29 cellular contexts compared by ENCODE assay signal in genomic region chr17:73758245-73758644, GRCh38.
DNase-seq lines count a peak whose midpoint lies in the region; ATAC-seq and TF ChIP-seq lines count a peak whose summit lies in the region.
"Had no signal": no experiment of that assay in that cellular context is flagged by ENCODE, and none has a peak within 500 bp of the region (broad histone marks: within the 10 kb centered on the region; RNA-seq: fewer than 3 reads in every experiment).

No MANE protein-coding gene starts in this region.

- peaks cover 7% of the 10 kb centered on the region for H3K4me1 Mint-ChIP-seq in memory B cell

- no peak for ATAC-seq in memory B cell (ENCODE audit: low read depth)
- ATAC-seq: gastroesophageal sphincter, GM23338, Right ventricle myocardium inferior, upper lobe of right lung had no signal

- DNase-seq in WERI-Rb-1 (no peak), memory B cell (ENCODE audit: low spot score in 2 of 2) (no peak), SHP77 treated with DMSO at 0.1 percent for 48 hours (lab: John Stamatoyannopoulos, UW) (no peak), cerebellum (ENCODE audit: low spot score) (no peak), NCI-H2081 (lab: John Stamatoyannopoulos, UW) (no peak)
- DNase-seq: activated CD4-positive, alpha-beta T cell treated with anti-CD3 and anti-CD28 coated beads for 4 hours; activated CD8-positive, alpha-beta memory T cell treated with anti-CD3 and anti-CD28 coated beads for 24 hours; activated gamma-delta T cell treated with Interleukin-2 at 50 U/mL for 16 hours; activated T-cell treated with anti-CD3 and anti-CD28 coated beads for 4 hours; brain microvascular endothelial cell; KG1; NCI-H1417; NCI-H2029; NCI-H226; small intestine; stimulated activated naive CD4-positive, alpha-beta T cell treated with Interleukin-2 at 50 U/mL for 16 hours; T1000; upper lobe of right lung had no signal

- H3K9me3 Mint-ChIP-seq in memory B cell: peaks cover 2% of the 10 kb centered on the region
- H3K9me3 Mint-ChIP-seq: GM23338 had no signal

- H3K9me3 ChIP-seq in BLaER1 (no peaks in the 10 kb centered on the region), WERI-Rb-1 (ENCODE audit: severe bottlenecking) (no peaks in the 10 kb centered on the region)
- H3K9me3 ChIP-seq in BLaER1 treated with 17β-estradiol and CSF1 and Interleukin-3, amounts not matched to agents 10 nM and 100 nM (replicated peaks in 1 of 11): no peaks in the 10 kb centered on the region
- H3K9me3 ChIP-seq: gastroesophageal sphincter, right atrium auricular region, suprapubic skin, upper lobe of right lung had no signal

- H3K36me3 Mint-ChIP-seq in memory B cell: peaks cover 3% of the 10 kb centered on the region

- H3K36me3 ChIP-seq in BLaER1 (no peaks in the 10 kb centered on the region), WERI-Rb-1 (peaks cover 28% of the 10 kb centered on the region)
- H3K36me3 ChIP-seq in BLaER1 treated with 17β-estradiol and CSF1 and Interleukin-3, amounts not matched to agents 10 nM and 100 nM: no peaks in the 10 kb centered on the region
- H3K36me3 ChIP-seq: brain microvascular endothelial cell, gastroesophageal sphincter, right atrium auricular region, suprapubic skin, upper lobe of right lung had no signal

- H3K27me3 ChIP-seq in BLaER1: no peaks in the 10 kb centered on the region
- H3K27me3 ChIP-seq in BLaER1 treated with 17β-estradiol and CSF1 and Interleukin-3, amounts not matched to agents 10 nM and 100 nM: no peaks in the 10 kb centered on the region
- no peaks in the 10 kb centered on the region for H3K27me3 ChIP-seq in WERI-Rb-1 (ENCODE audit: insufficient read depth, low read depth, severe bottlenecking)
- H3K27me3 ChIP-seq: brain microvascular endothelial cell, right atrium auricular region, upper lobe of right lung had no signal

- H3K27ac ChIP-seq in BLaER1: no peak overlapping the region
- peak overlapping the region in 4 of 11 experiments; percentile 9 to 56 (median 46); a peak in 7 of 22 replicates for H3K27ac ChIP-seq in BLaER1 treated with 17β-estradiol and CSF1 and Interleukin-3, amounts not matched to agents 10 nM and 100 nM
- H3K27ac ChIP-seq in WERI-Rb-1: peak overlapping the region; percentile 71
- H3K27ac ChIP-seq: brain microvascular endothelial cell, C4-2B, gastroesophageal sphincter, hepatocyte, right atrium auricular region, suprapubic skin, upper lobe of right lung, VCaP had no signal

- peaks cover 11% of the 10 kb centered on the region for H3K27me3 Mint-ChIP-seq in memory B cell

- no peak overlapping the region for H3K4me3 Mint-ChIP-seq in memory B cell
- H3K4me3 Mint-ChIP-seq: GM23338 had no signal

- peak overlapping the region; percentile 71 for H3K4me2 ChIP-seq in BLaER1
- peak overlapping the region in 10 of 11 experiments; percentile 20 to 83 (median 69); a peak in 16 of 22 replicates for H3K4me2 ChIP-seq in BLaER1 treated with 17β-estradiol and CSF1 and Interleukin-3, amounts not matched to agents 10 nM and 100 nM
- H3K4me2 ChIP-seq: GM23338, hepatocyte had no signal

- H3K27ac Mint-ChIP-seq in memory B cell: peak overlapping the region; percentile 69
- H3K27ac Mint-ChIP-seq: GM23338 had no signal

- H3K4me3 ChIP-seq in BLaER1 (no peak overlapping the region), WERI-Rb-1 (ENCODE audit: low read depth, low read length) (no peak overlapping the region)
- H3K4me3 ChIP-seq in BLaER1 treated with 17β-estradiol and CSF1 and Interleukin-3, amounts not matched to agents 10 nM and 100 nM: no peak overlapping the region
- H3K4me3 ChIP-seq: gastroesophageal sphincter, GM23338, hepatocyte, lung, right atrium auricular region, suprapubic skin, upper lobe of right lung had no signal

- H3K9ac ChIP-seq in BLaER1: no peak overlapping the region
- no peak overlapping the region for H3K9ac ChIP-seq in BLaER1 treated with 17β-estradiol and CSF1 and Interleukin-3, amounts not matched to agents 10 nM and 100 nM

- no peak for TF ChIP-seq CTCF in WERI-Rb-1 (IDR thresholded peaks at IDR 0.05; ENCODE audit: low read depth, low read length)

- no peaks in the 10 kb centered on the region for H4K20me1 ChIP-seq in BLaER1
- no peaks in the 10 kb centered on the region; a peak in 1 of 22 replicates for H4K20me1 ChIP-seq in BLaER1 treated with 17β-estradiol and CSF1 and Interleukin-3, amounts not matched to agents 10 nM and 100 nM

- peaks cover 72% of the 10 kb centered on the region for H3K4me1 ChIP-seq in BLaER1
- peaks cover 45 to 74% (median 71%) of the 10 kb centered on the region in 10 experiments for H3K4me1 ChIP-seq in BLaER1 treated with 17β-estradiol and CSF1 and Interleukin-3, amounts not matched to agents 10 nM and 100 nM
- H3K4me1 ChIP-seq: gastroesophageal sphincter, suprapubic skin, upper lobe of right lung had no signal
